ENCODE assay signal across 8 cellular contexts in the genomic region with DNA sequence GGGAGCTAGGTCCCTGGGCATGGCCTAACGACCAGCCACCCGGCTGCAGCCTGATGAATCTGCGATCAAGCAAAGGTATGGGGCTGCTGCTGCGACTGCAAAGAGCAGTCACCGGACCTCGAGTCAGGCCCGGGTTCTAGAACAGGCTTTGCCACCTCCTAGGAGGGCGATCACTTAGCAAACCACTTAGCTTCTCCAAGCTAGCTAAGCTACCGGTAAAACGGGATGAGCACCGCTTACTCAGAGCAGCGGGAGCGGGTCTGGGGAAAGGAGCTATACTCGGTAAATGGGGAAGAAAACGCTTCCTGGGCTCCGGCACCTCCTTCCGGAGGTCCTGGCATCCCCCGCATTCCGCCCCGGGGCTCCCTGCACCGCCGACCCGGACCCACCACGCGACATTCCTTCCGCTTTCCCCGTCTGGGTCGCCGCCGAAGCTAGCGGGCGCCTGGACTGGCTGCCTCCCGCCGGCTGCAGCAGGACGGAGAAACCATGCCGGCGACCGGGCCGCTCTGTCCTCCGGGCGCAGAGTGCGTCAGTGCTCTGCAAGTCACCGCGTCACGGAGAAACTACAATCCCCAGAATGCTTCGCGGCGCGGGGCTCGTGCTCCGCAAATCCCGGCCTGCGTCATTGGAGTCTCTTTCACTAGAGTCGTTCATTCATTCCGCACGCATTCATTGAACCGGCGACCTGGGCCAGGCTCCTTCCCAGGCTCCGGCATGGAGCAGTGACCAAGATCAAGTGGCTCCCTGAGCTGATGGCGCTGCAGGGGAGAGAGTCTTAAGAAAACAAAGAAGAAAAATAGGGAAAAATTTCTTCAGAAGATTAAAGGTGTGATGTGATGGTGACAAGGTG. TPM values are rescaled to one million over a fixed set of nuclear protein-coding genes. Genes with fewer than 3 reads are reported as not detected.
DNase-seq lines count a peak whose midpoint lies in the region; ATAC-seq and TF ChIP-seq lines count a peak whose summit lies in the region.

TSS of gene LSM10 (minus strand) at position 531 of the 853 bp plus-strand sequence. CDS start 3,779 bp downstream, outside the sequence.

- H3K27ac ChIP-seq in adrenal gland (peak within 1 kb of the TSS; percentile 69 to 95 (median 84)), heart left ventricle (peak within 1 kb of the TSS; percentile 71 to 98 (median 90)), upper lobe of left lung (peak within 1 kb of the TSS; percentile 87 to 96 (median 94))

- H3K9me3 ChIP-seq in adrenal gland (replicated peaks in 1 of 3) (no peaks in the 10 kb centered on the region), heart left ventricle (no peaks in the 10 kb centered on the region), upper lobe of left lung (no peaks in the 10 kb centered on the region)

- 0 to 1% (median 1%) methylated on average over 8 to 60 of the region's 60 CpGs for WGBS in adrenal gland, 4 donors
- WGBS in heart left ventricle, 4 donors: 0 to 1% (median 0%) methylated on average over 42 to 60 of the region's 60 CpGs
- WGBS in upper lobe of left lung, 2 donors: 1% methylated on average over 19 to 53 of the region's 60 CpGs

- TF ChIP-seq POLR2A in adrenal gland (IDR thresholded peaks at IDR 0.05) (peak; percentile 93 to 95), heart left ventricle (IDR thresholded peaks at IDR 0.05) (peak in 1 of 2 donors; percentile 93), upper lobe of left lung (IDR thresholded peaks at IDR 0.05) (peak in 3 of 4 donors; percentile 80 to 96 (median 90))

- in situ Hi-C loops in GM13976 (cut with MboI; ENCODE audit: low sequenced_read_pairs, unreplicated experiment): no loop called here

- peaks cover 0 to 17% of the 10 kb centered on the region in 2 donors for H3K36me3 ChIP-seq in adrenal gland (replicated peaks in 1 of 2)
- peaks cover 0 to 18% (median 15%) of the 10 kb centered on the region in 9 donors for H3K36me3 ChIP-seq in heart left ventricle
- peaks cover 0 to 18% (median 15%) of the 10 kb centered on the region in 4 donors for H3K36me3 ChIP-seq in upper lobe of left lung

- H3K4me3 ChIP-seq in adrenal gland (peak within 1 kb of the TSS in 3 of 4 donors; percentile 62 to 72 (median 64)), heart left ventricle (peak within 1 kb of the TSS; percentile 60 to 99 (median 80)), upper lobe of left lung (peak within 1 kb of the TSS; percentile 34 to 96 (median 87))

- H3K27me3 ChIP-seq in adrenal gland (no peaks in the 10 kb centered on the region), heart left ventricle (no peaks in the 10 kb centered on the region), upper lobe of left lung (no peaks in the 10 kb centered on the region)

- peaks cover 7 to 15% of the 10 kb centered on the region in 2 donors for H3K4me1 ChIP-seq in adrenal gland (replicated peaks in 1 of 2)
- peaks cover 0 to 44% (median 14%) of the 10 kb centered on the region in 12 donors for H3K4me1 ChIP-seq in heart left ventricle
- H3K4me1 ChIP-seq in upper lobe of left lung: peaks cover 9 to 33% (median 20%) of the 10 kb centered on the region in 4 donors

- ATAC-seq in HG02884 (IDR thresholded peaks at IDR 0.05; ENCODE audit: unreplicated experiment) (peak; percentile 48), heart left ventricle (peak; percentile 94 to 98 (median 97)), upper lobe of left lung (ENCODE audit: low FRiP score in 2 of 2) (peak; percentile 95 to 96)

- TF ChIP-seq EP300 in upper lobe of left lung (IDR thresholded peaks at IDR 0.05): no peak

- no peak for TF ChIP-seq CTCF in GM13976 (IDR thresholded peaks at IDR 0.05; ENCODE audit: borderline replicate concordance, control extremely low read depth, extremely low read depth, insufficient read depth, missing control alignments)
- TF ChIP-seq CTCF in adrenal gland (IDR thresholded peaks at IDR 0.05): no peak
- TF ChIP-seq CTCF in heart left ventricle (IDR thresholded peaks at IDR 0.05): peak in 3 of 12 donors; percentile 6 to 21 (median 20)
- no peak for TF ChIP-seq CTCF in upper lobe of left lung (IDR thresholded peaks at IDR 0.05)

- DNase-seq in GM13976 (ENCODE audit: low spot score) (peak; percentile 94), NCI-H1694 (lab: John Stamatoyannopoulos, UW) (peak; percentile 74), adrenal gland (peak; percentile 91 to 98 (median 96)), heart left ventricle (peak; percentile 95 to 96 (median 95)), posterior vena cava (ENCODE audit: low spot score) (peak; percentile 98), upper lobe of left lung (peak; percentile 95 to 96)

- intact Hi-C loops in T-helper 1 cell treated with Interleukin-12 subunit alpha and Interleukin-12 subunit beta and Interleukin-4 antibody, amounts not matched to agents 30 ng/mL and 1 ng/mL, for 36 hours (cut with micrococcal nuclease): loop anchor here (1.0 to 2.0 kb wide), 7 partner anchors 11 to 309 kb away; partner anchors contain the start of genes ADPRS, OSCP1 and TRAPPC3
- intact Hi-C loops in adrenal gland (cut with DNase I) (loop anchor here in 1 of 2 donors (10.0 kb wide), 1 partner anchor 253 kb away; the partner anchor contains the start of gene TRAPPC3), heart left ventricle (cut with DNase I) (loop anchor here in 1 of 10 donors (1.0 to 5.0 kb wide), 2 partner anchors 11 to 175 kb away; partner anchors contain the start of gene THRAP3), posterior vena cava (cut with DNase I) (no loop called here)

RNA-seq across cellular contexts. Expression of gene LSM10, which starts in this region (rescaled TPM):
- total RNA-seq in T-helper 1 cell treated with Interleukin-12 subunit alpha and Interleukin-12 subunit beta and Interleukin-4 antibody, amounts not matched to agents 30 ng/mL and 1 ng/mL, for 36 hours: 48.3 and 48.6 TPM in 2 replicates
- total RNA-seq in adrenal gland: 10 to 100 TPM; 13.2 to 42.1 (median 34.9) TPM
- 10 to 100 TPM; 33.5 to 48.7 (median 39.9) TPM for polyA plus RNA-seq in adrenal gland
- total RNA-seq in heart left ventricle: 10 to 100 TPM; 39.1 to 68.7 (median 49.7) TPM
- 10 to 100 TPM; 72.7 to 95.9 TPM for polyA plus RNA-seq in heart left ventricle
- total RNA-seq in posterior vena cava: 10 to 100 TPM; 30.7 to 34.8 TPM
- total RNA-seq in upper lobe of left lung: 10 to 100 TPM; 19.1 to 54.6 (median 35.8) TPM

Comparison
In these comparisons a context has a peak if more than half of its experiments do, and no peak if none do; other contexts are left out.
1. Peak in every context shown above with its lines: DNase-seq, ATAC-seq, H3K4me3 ChIP-seq and H3K27ac ChIP-seq.